11 cellular contexts compared by ENCODE assay signal in the genomic region with DNA sequence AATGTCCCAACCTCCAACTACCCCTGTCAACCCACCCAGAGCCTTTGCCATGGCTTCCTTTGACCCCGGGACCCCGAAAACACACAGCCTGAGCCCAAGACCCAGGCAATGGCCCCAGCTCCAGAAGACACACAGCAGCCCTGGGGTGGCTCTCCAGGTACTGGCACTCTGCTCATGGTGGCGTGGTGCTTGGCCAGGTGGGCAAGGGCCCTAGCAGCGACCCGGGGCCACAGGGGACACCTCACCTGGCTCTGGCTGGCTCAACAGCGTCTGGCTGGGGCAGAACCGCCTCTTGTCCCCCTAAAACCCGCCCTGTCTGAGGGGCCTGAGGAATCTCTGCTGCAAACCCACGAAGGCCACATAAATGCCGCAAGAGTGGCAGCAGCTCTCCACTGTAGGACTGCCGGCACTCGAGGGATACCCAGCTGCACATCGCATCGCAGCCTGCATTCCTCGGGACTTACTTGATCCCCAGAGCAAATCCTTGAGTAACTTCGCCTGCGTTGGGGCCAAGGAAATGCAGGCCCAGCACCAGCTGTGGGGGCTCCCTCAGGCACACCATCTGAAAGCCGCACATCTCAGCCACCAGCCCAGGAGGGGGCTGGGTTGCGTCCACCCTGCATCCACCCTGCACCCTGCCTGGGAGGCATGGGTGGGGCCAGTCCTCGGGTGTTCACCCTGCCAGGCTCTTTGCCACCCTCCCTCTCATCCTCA. TPM values are rescaled to one million over a fixed set of nuclear protein-coding genes. Genes with fewer than 3 reads are reported as not detected.
DNase-seq lines count a peak whose midpoint lies in the region; ATAC-seq and TF ChIP-seq lines count a peak whose summit lies in the region.
"Had no signal": no experiment of that assay in that cellular context is flagged by ENCODE, and none has a peak within 500 bp of the region (broad histone marks: within the 10 kb centered on the region; RNA-seq: fewer than 3 reads in every experiment).

No MANE protein-coding gene starts in this region.

- no peak overlapping the region for H3K4me3 ChIP-seq in fibroblast of mammary gland (ENCODE audit: control insufficient read depth, low read depth, low read length)
- H3K4me3 ChIP-seq: HAP-1 had no signal

- no peaks in the 10 kb centered on the region for H3K9me3 Mint-ChIP-seq in activated T-cell treated with anti-CD3 and anti-CD28 coated beads, Interleukin-2, amount 50 U/mL, for 72 hours

- intact Hi-C loops in sciatic nerve (cut with DNase I), result no loop called here

- peak; percentile 12 for DNase-seq in activated T-cell treated with anti-CD3 and anti-CD28 coated beads, Interleukin-2, amount 50 U/mL, for 1 hour
- no peak for DNase-seq in activated T-cell treated with anti-CD3 and anti-CD28 coated beads, Interleukin-2, amount 50 U/mL, for 72 hours
- DNase-seq in T-helper 17 cell, result peak; percentile 3 to 8 (median 4)
- DNase-seq in fibroblast of mammary gland (ENCODE audit: low read depth), result peak; percentile 26
- peak; percentile 54 for DNase-seq in sciatic nerve (ENCODE audit: low spot score)
- no peak for DNase-seq in pons (ENCODE audit: low spot score)
- DNase-seq in GM03348 (ENCODE audit: low spot score), result no peak
- DNase-seq: effector CD4-positive, alpha-beta T cell; stimulated activated naive CD4-positive, alpha-beta T cell treated with Interleukin-2 at 50 U/mL for 16 hours had no signal

- no peaks in the 10 kb centered on the region for H3K9me3 ChIP-seq in T-helper 17 cell (ENCODE audit: control insufficient read depth, low read length, poor library complexity, severe bottlenecking)
- H3K9me3 ChIP-seq: HAP-1 had no signal

- no peak overlapping the region for H3K27ac Mint-ChIP-seq in activated T-cell treated with anti-CD3 and anti-CD28 coated beads, Interleukin-2, amount 50 U/mL, for 72 hours
- H3K27ac Mint-ChIP-seq in T-helper 17 cell, result no peak overlapping the region

- no peaks in the 10 kb centered on the region for H3K4me1 Mint-ChIP-seq in activated T-cell treated with anti-CD3 and anti-CD28 coated beads, Interleukin-2, amount 50 U/mL, for 72 hours (ENCODE audit: low read depth)
- peaks cover 9% of the 10 kb centered on the region for H3K4me1 Mint-ChIP-seq in T-helper 17 cell

- no peaks in the 10 kb centered on the region for H3K36me3 Mint-ChIP-seq in activated T-cell treated with anti-CD3 and anti-CD28 coated beads, Interleukin-2, amount 50 U/mL, for 72 hours (ENCODE audit: insufficient read depth in 2 of 2)
- H3K36me3 Mint-ChIP-seq in T-helper 17 cell (ENCODE audit: low read depth), result no peaks in the 10 kb centered on the region

- H3K4me3 Mint-ChIP-seq in activated T-cell treated with anti-CD3 and anti-CD28 coated beads, Interleukin-2, amount 50 U/mL, for 72 hours, result no peak overlapping the region
- no peak overlapping the region for H3K4me3 Mint-ChIP-seq in T-helper 17 cell

- ATAC-seq in activated T-cell treated with anti-CD3 and anti-CD28 coated beads, Interleukin-2, amount 50 U/mL, for 72 hours (replicated peaks in 1 of 2), result no peak
- no peak for ATAC-seq in T-helper 17 cell
- no peak for ATAC-seq in sciatic nerve
- ATAC-seq in HG03139 (IDR thresholded peaks at IDR 0.05; ENCODE audit: unreplicated experiment), result no peak

- TF ChIP-seq CTCF in fibroblast of mammary gland (conservative IDR thresholded peaks at IDR 0.05; ENCODE audit: control insufficient read depth, insufficient read depth, low read depth, low read length), result no peak

- no peaks in the 10 kb centered on the region for H3K27me3 Mint-ChIP-seq in activated T-cell treated with anti-CD3 and anti-CD28 coated beads, Interleukin-2, amount 50 U/mL, for 72 hours (ENCODE audit: low read depth)
- H3K27me3 Mint-ChIP-seq in T-helper 17 cell, result no peaks in the 10 kb centered on the region

RNA-seq across cellular contexts. Expression of a gene that starts 23.1 kb away (rescaled TPM):
- total RNA-seq in activated T-cell treated with anti-CD3 and anti-CD28 coated beads, Interleukin-2, amount 50 U/mL, for 72 hours, result 10 to 100 TPM; 13.9 to 20.5 TPM
- total RNA-seq in T-helper 17 cell (1 to 10 TPM; 5.0 to 6.2 TPM), sciatic nerve (6.2 TPM)

RNA-seq across cellular contexts. Expression of a gene that starts 23.1 kb away (rescaled TPM):
- 10 to 100 TPM; 15.0 to 16.3 TPM for total RNA-seq in activated T-cell treated with anti-CD3 and anti-CD28 coated beads, Interleukin-2, amount 50 U/mL, for 72 hours
- total RNA-seq in T-helper 17 cell, result 10 to 100 TPM; 12.4 to 13.1 TPM
- total RNA-seq in sciatic nerve, result 22.9 TPM

Comparison
In these comparisons a context has a peak if more than half of its experiments do, and no peak if none do; other contexts are left out.
1. DNase-seq: peak in activated T-cell treated with anti-CD3 and anti-CD28 coated beads, Interleukin-2, amount 50 U/mL, for 1 hour (single experiment), T-helper 17 cell (3 of 3), fibroblast of mammary gland (single experiment) and sciatic nerve (single experiment); none in activated T-cell treated with anti-CD3 and anti-CD28 coated beads, Interleukin-2, amount 50 U/mL, for 72 hours (0 of 2), pons (single experiment) and GM03348 (single experiment).